Comparison of ENCODE assay signal across 8 cellular contexts in genomic region chr17:68035523-68036303, GRCh38. TPM values are rescaled to one million over a fixed set of nuclear protein-coding genes. Genes with fewer than 3 reads are reported as not detected.
A peak's percentile ranks its signal among the peaks of the same experiment; 100 is the strongest.
DNase-seq lines count a peak whose midpoint lies in the region; ATAC-seq and TF ChIP-seq lines count a peak whose summit lies in the region.

Gene KPNA2 (plus strand): TSS chr17:68035735. CDS start chr17:68037133, 1,398 bp downstream.

- H3K79me2 ChIP-seq in SK-N-SH (ENCODE audit: insufficient read depth) = peaks cover 52% of the 10 kb centered on the region

- peak within 1 kb of the TSS; percentile 91 for H3K4me2 ChIP-seq in SK-N-SH

- under 1% methylated on average over 35 of the region's 72 CpGs for WGBS in SK-N-SH (ENCODE audit: low lambda C conversion rate)

- H3K27ac ChIP-seq in SK-N-SH (ENCODE audit: low read depth in 2 of 2, low read length in 1 of 2) (peak within 1 kb of the TSS; percentile 67 to 81), substantia nigra (ENCODE audit: low read depth, low read length, poor library complexity, severe bottlenecking) (peak within 1 kb of the TSS; percentile 72)

- H3K9me3 ChIP-seq in SK-N-SH = no peaks in the 10 kb centered on the region

- H3K4me1 ChIP-seq in SK-N-SH (ENCODE audit: control insufficient read depth in 1 of 2, insufficient read depth in 2 of 2, low read depth in 1 of 2, low read length in 1 of 2) = peaks cover 2 to 8% of the 10 kb centered on the region in 2 experiments; a peak in 3 of 4 replicates

- H3K27me3 ChIP-seq in SK-N-SH (ENCODE audit: insufficient read depth) = no peaks in the 10 kb centered on the region

- TF ChIP-seq CTCF in GM10248 (IDR thresholded peaks at IDR 0.05; ENCODE audit: control extremely low read depth, extremely low read depth, low read depth, missing control alignments) (no peak), SK-N-SH (IDR thresholded peaks at IDR 0.05) (no peak)

- POLR2A ChIA-PET in GM10248 (lab: Yijun Ruan, JAX) (interaction anchor here (0.6 to 0.9 kb wide), 3 partner anchors 29 to 1290 kb away, joined by 3 to 12 read pairs (median 3); no protein-coding TSS in a partner anchor), SK-N-SH (lab: Yijun Ruan, JAX) (interaction anchor here (0.6 to 2.4 kb wide), 3 partner anchors 16 to 176 kb away, joined by 4 to 21 read pairs (median 10); no protein-coding TSS in a partner anchor)

- no peaks in the 10 kb centered on the region for H3K9me2 ChIP-seq in SK-N-SH

- 0 out of 4 replicates have a peak, but pooled peaks of 1 of the 2 experiments have one; percentile 16 for TF ChIP-seq EP300 in SK-N-SH (IDR thresholded peaks at IDR 0.05; ENCODE audit: borderline replicate concordance in 1 of 2, low read depth in 1 of 2, low read length in 1 of 2)

- peaks cover 6% of the 10 kb centered on the region for H3F3A ChIP-seq in SK-N-SH (replicated peaks; ENCODE audit: insufficient read depth)

- ATAC-seq in HG02610 (IDR thresholded peaks at IDR 0.05; ENCODE audit: unreplicated experiment) = peak; percentile 92

- H3K4me3 ChIP-seq in SK-N-SH (ENCODE audit: low read depth in 2 of 2, low read length in 1 of 2) = peak within 1 kb of the TSS; percentile 72 to 89

- H3K9ac ChIP-seq in SK-N-SH = peak within 1 kb of the TSS; percentile 93

- no peak for TF ChIP-seq RAD21 in SK-N-SH (IDR thresholded peaks at IDR 0.05; ENCODE audit: low read length)

- H3K36me3 ChIP-seq in SK-N-SH (replicated peaks in 1 of 2; ENCODE audit: control insufficient read depth in 1 of 2, insufficient read depth in 2 of 2, low read length in 1 of 2) = peaks cover 23 to 35% of the 10 kb centered on the region in 2 experiments

- DNase-seq in GM10248 (ENCODE audit: extremely low spot score) = peak; percentile 98
- peak; percentile 97 for DNase-seq in NCI-H1092 (lab: John Stamatoyannopoulos, UW)
- DNase-seq in SK-N-SH = peak; percentile 99
- peak; percentile 90 for DNase-seq in activated naive CD4-positive, alpha-beta T cell treated with anti-CD3 and anti-CD28 coated beads, Interleukin-2, amount 50 U/mL, for 16 hours
- DNase-seq in globus pallidus (ENCODE audit: low spot score) = peak; percentile 97
- DNase-seq in non-pigmented ciliary epithelial cell (ENCODE audit: low read depth) = peak; percentile 95
- peak; percentile 57 to 97 (median 91) for DNase-seq in substantia nigra (lab: John Stamatoyannopoulos, UW)

- CTCF ChIA-PET in GM10248 (lab: Yijun Ruan, JAX) = interaction anchor here (1.7 to 2.1 kb wide), 2 partner anchors 16 to 21 kb away, joined by 4 to 5 read pairs; no protein-coding TSS in a partner anchor
- CTCF ChIA-PET in SK-N-SH (lab: Yijun Ruan, JAX) = interaction anchor here (0.8 to 2.4 kb wide), 3 partner anchors 12 to 24 kb away, joined by 3 to 5 read pairs (median 4); no protein-coding TSS in a partner anchor

- peaks cover 27% of the 10 kb centered on the region; the same call in 1 of the 2 replicates for H4K20me1 ChIP-seq in SK-N-SH (ENCODE audit: insufficient read depth)

- H2AFZ ChIP-seq in SK-N-SH (ENCODE audit: low read depth) = peak within 1 kb of the TSS; percentile 79

TF ChIP-seq in SK-N-SH, 30 proteins besides CTCF, POLR2A, EP300 and RAD21:
- TF ChIP-seq, protein P1, sequence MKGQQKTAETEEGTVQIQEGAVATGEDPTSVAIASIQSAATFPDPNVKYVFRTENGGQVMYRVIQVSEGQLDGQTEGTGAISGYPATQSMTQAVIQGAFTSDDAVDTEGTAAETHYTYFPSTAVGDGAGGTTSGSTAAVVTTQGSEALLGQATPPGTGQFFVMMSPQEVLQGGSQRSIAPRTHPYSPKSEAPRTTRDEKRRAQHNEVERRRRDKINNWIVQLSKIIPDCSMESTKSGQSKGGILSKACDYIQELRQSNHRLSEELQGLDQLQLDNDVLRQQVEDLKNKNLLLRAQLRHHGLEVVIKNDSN (IDR thresholded peaks at IDR 0.05; ENCODE audit: borderline replicate concordance, low read depth) = peak; percentile 48
- TF ChIP-seq TAF1 (IDR thresholded peaks at IDR 0.05; ENCODE audit: borderline replicate concordance, low read depth, low read length) (peak; percentile 94), RCOR1 (IDR thresholded peaks at IDR 0.05; ENCODE audit: low read length) (peak; percentile 29; the same call in 1 of the 2 replicates), SIN3A (IDR thresholded peaks at IDR 0.05; ENCODE audit: borderline replicate concordance, low read depth, low read length) (peak; percentile 99), MXI1 (IDR thresholded peaks at IDR 0.05; ENCODE audit: low read depth, low read length) (peak; percentile 100), ZBTB33 (IDR thresholded peaks at IDR 0.05; ENCODE audit: borderline replicate concordance, low read depth) (peak; percentile 99), FOXM1 (IDR thresholded peaks at IDR 0.05; ENCODE audit: low read depth) (peak; percentile 100), RFX5 (IDR thresholded peaks at IDR 0.05; ENCODE audit: low read length) (peak; percentile 77; the same call in 1 of the 2 replicates), CHD2 (IDR thresholded peaks at IDR 0.05; ENCODE audit: low read length, partially characterized antibody) (peak; percentile 99), NRF1 (IDR thresholded peaks at IDR 0.05; ENCODE audit: low read depth, low read length) (no peak), MAX (IDR thresholded peaks at IDR 0.05; ENCODE audit: low read depth) (peak; percentile 94), MEF2A (IDR thresholded peaks at IDR 0.05; ENCODE audit: borderline replicate concordance, low read depth) (no peak), POLR2AphosphoS5 (IDR thresholded peaks at IDR 0.05; ENCODE audit: low read depth, low read length) (peak; percentile 96)
- TF ChIP-seq, protein P2, sequence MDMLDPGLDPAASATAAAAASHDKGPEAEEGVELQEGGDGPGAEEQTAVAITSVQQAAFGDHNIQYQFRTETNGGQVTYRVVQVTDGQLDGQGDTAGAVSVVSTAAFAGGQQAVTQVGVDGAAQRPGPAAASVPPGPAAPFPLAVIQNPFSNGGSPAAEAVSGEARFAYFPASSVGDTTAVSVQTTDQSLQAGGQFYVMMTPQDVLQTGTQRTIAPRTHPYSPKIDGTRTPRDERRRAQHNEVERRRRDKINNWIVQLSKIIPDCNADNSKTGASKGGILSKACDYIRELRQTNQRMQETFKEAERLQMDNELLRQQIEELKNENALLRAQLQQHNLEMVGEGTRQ (IDR thresholded peaks at IDR 0.05; ENCODE audit: borderline replicate concordance, low read depth, low read length) = no peak
- TF ChIP-seq, protein P3, sequence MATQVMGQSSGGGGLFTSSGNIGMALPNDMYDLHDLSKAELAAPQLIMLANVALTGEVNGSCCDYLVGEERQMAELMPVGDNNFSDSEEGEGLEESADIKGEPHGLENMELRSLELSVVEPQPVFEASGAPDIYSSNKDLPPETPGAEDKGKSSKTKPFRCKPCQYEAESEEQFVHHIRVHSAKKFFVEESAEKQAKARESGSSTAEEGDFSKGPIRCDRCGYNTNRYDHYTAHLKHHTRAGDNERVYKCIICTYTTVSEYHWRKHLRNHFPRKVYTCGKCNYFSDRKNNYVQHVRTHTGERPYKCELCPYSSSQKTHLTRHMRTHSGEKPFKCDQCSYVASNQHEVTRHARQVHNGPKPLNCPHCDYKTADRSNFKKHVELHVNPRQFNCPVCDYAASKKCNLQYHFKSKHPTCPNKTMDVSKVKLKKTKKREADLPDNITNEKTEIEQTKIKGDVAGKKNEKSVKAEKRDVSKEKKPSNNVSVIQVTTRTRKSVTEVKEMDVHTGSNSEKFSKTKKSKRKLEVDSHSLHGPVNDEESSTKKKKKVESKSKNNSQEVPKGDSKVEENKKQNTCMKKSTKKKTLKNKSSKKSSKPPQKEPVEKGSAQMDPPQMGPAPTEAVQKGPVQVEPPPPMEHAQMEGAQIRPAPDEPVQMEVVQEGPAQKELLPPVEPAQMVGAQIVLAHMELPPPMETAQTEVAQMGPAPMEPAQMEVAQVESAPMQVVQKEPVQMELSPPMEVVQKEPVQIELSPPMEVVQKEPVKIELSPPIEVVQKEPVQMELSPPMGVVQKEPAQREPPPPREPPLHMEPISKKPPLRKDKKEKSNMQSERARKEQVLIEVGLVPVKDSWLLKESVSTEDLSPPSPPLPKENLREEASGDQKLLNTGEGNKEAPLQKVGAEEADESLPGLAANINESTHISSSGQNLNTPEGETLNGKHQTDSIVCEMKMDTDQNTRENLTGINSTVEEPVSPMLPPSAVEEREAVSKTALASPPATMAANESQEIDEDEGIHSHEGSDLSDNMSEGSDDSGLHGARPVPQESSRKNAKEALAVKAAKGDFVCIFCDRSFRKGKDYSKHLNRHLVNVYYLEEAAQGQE (IDR thresholded peaks at IDR 0.05; ENCODE audit: low read depth, low read length) = peak; percentile 42; the same call in 1 of the 2 replicates

RNA-seq across cellular contexts. Expression of gene KPNA2, which starts in this region (rescaled TPM):
- 122 and 139 TPM in 2 replicates for polyA plus RNA-seq in SK-N-SH (2012; rRNA removed)
- polyA plus RNA-seq in SK-N-SH (2012; cell fraction: cytosol; rRNA removed) = 122 and 123 TPM in 2 replicates
- polyA plus RNA-seq in SK-N-SH (2012; cell fraction: nucleus; rRNA removed) = 71.3 and 114 TPM in 2 replicates

Comparison
In these comparisons a context has a peak if more than half of its experiments do, and no peak if none do; other contexts are left out.
1. Peak in every context shown above with its lines: DNase-seq, ATAC-seq, H3K4me3 ChIP-seq and H3K27ac ChIP-seq.